In the genomic region with DNA sequence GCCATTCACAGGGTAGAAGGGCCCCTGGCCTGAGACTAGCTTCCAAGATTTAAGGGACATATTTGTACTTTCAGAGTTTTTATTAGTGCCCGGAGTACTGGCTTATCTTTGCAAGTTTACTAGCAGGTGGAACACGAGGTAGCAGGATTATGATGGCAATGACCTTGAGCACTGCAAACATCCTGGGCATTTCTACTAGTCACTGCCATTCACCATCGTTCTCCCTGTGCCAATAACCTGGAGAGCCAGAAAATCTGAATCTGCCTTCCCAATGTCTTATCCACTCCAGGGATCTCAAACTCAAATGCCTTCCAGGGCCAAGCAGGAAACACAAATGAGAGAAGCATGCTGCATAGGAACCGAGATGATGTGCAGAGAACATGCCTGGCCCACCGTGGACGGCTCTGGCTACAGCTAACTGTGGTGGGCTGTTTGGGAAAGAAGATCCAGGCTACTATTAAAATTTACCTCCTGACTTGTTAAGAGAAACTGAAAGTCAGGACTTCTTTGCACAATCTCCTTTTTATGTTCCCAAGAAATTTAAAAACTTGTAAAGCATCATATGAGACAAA, we compare ENCODE assay signal across 1 cellular context.
TF ChIP-seq lines count a peak whose summit lies in the region.

No MANE protein-coding gene starts in this region.

TF ChIP-seq in WTC11, 78 proteins besides CTCF, POLR2A, EP300 and RAD21 (continued from another document):
- no peak for TF ChIP-seq ZNF263 (CRISPR knock-in tag; IDR thresholded peaks at IDR 0.05; ENCODE audit: low read depth)
- no peak for TF ChIP-seq NR3C1 (CRISPR knock-in tag; conservative IDR thresholded peaks at IDR 0.05; ENCODE audit: low read depth)
- TF ChIP-seq ZNF317 (CRISPR knock-in tag; IDR thresholded peaks at IDR 0.05; ENCODE audit: borderline replicate concordance, low read depth), result no peak
- no peak for TF ChIP-seq NFATC4 (CRISPR knock-in tag; IDR thresholded peaks at IDR 0.05)
- TF ChIP-seq ETV6 (CRISPR knock-in tag; IDR thresholded peaks at IDR 0.05), result no peak
- no peak for TF ChIP-seq SP1 (CRISPR knock-in tag; conservative IDR thresholded peaks at IDR 0.05)
- TF ChIP-seq, protein P1, sequence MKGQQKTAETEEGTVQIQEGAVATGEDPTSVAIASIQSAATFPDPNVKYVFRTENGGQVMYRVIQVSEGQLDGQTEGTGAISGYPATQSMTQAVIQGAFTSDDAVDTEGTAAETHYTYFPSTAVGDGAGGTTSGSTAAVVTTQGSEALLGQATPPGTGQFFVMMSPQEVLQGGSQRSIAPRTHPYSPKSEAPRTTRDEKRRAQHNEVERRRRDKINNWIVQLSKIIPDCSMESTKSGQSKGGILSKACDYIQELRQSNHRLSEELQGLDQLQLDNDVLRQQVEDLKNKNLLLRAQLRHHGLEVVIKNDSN (CRISPR knock-in tag; IDR thresholded peaks at IDR 0.05), result no peak
- no peak for TF ChIP-seq ZNF138 (CRISPR knock-in tag; conservative IDR thresholded peaks at IDR 0.05)
- TF ChIP-seq GRHL2 (CRISPR knock-in tag; IDR thresholded peaks at IDR 0.05; ENCODE audit: insufficient replicate concordance, severe bottlenecking), result no peak
- TF ChIP-seq RORB (CRISPR knock-in tag; IDR thresholded peaks at IDR 0.05), result no peak
- TF ChIP-seq CREM (CRISPR knock-in tag; IDR thresholded peaks at IDR 0.05), result no peak
- no peak for TF ChIP-seq SMAD3 (CRISPR knock-in tag; IDR thresholded peaks at IDR 0.05; ENCODE audit: borderline replicate concordance)
TF ChIP-seq in WTC11: peak in this region for 0.
